24 cellular contexts compared by ENCODE assay signal in the genomic region with DNA sequence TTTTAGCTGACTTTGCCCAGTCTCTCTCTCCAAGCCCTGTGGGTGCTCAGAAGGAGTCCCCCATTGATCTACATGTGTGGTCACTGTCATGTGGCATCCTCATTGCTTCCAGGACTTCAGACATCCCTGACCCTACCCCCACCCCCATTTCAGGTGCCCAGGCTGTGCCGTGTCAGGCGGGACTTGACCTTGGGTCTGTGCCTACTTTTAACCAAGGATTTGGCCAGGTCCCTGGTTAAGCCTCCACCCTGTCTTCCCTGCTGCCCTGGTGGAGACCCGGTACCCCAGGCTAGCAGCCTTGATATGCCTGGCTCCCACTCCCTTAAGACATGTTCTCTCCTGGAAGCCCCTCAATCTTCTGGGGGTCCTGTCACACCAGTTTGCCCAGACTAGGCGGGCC. TPM values are rescaled to one million over a fixed set of nuclear protein-coding genes. Genes with fewer than 3 reads are reported as not detected.
"Had no signal": no experiment of that assay in that cellular context is flagged by ENCODE, and none has a peak within 500 bp of the region (broad histone marks: within the 10 kb centered on the region; RNA-seq: fewer than 3 reads in every experiment).

No MANE protein-coding gene starts in this region.

- DNase-seq: activated CD4-positive, alpha-beta memory T cell treated with anti-CD3 and anti-CD28 coated beads for 36 hours; activated CD4-positive, alpha-beta T cell treated with anti-CD3 and anti-CD28 coated beads for 48 hours; activated CD4-positive, CD25-positive, alpha-beta regulatory T cell treated with anti-CD3 and anti-CD28 coated beads, Interleukin-2, amount 50 U/mL, for 72 hours; activated effector memory CD4-positive, alpha-beta T cell treated with anti-CD3 and anti-CD28 coated beads, Interleukin-2, amount 50 U/mL, for 16 hours; activated naive CD4-positive, alpha-beta T cell treated with Interleukin-2 at 50 U/mL for 16 hours; activated naive CD8-positive, alpha-beta T cell treated with anti-CD3 and anti-CD28 coated beads, Interleukin-2, amount 50 U/mL, for 24 hours; activated T-cell treated with anti-CD3 and anti-CD28 coated beads, Interleukin-2, amount 50 U/mL, for 4 hours; amniotic stem cell; body of pancreas; Kasumi-1; NCI-H1105 treated with DMSO at 0.1 percent for 48 hours; NCI-H1436 treated with DMSO at 0.1 percent for 48 hours; NCI-H187; NCI-H2081; NCI-H446; NCI-H524; SIG-M5; T-helper 17 cell; T-helper 9 cell had no signal

- H3K9me3 ChIP-seq: ascending aorta, body of pancreas had no signal

- H3K4me3 Mint-ChIP-seq: activated CD4-positive, alpha-beta memory T cell treated with anti-CD3 and anti-CD28 coated beads for 36 hours; activated naive CD8-positive, alpha-beta T cell treated with anti-CD3 and anti-CD28 coated beads, Interleukin-2, amount 50 U/mL, for 24 hours; activated T-cell treated with anti-CD3 and anti-CD28 coated beads, Interleukin-2, amount 50 U/mL, for 4 hours; T-helper 17 cell; WTC11 had no signal

- H3K4me1 Mint-ChIP-seq: WTC11 had no signal

- H3K27me3 ChIP-seq: ascending aorta, body of pancreas had no signal

- ATAC-seq: activated naive CD4-positive, alpha-beta T cell treated with anti-CD3 and anti-CD28 coated beads, Interleukin-2, amount 50 U/mL, for 72 hours; activated naive CD8-positive, alpha-beta T cell treated with anti-CD3 and anti-CD28 coated beads, Interleukin-2, amount 50 U/mL, for 24 hours; activated T-cell treated with anti-CD3 and anti-CD28 coated beads, Interleukin-2, amount 50 U/mL, for 4 hours; body of pancreas; K562; T-helper 17 cell; WTC11 had no signal

- H3K36me3 Mint-ChIP-seq: activated CD4-positive, alpha-beta memory T cell treated with anti-CD3 and anti-CD28 coated beads for 36 hours; activated naive CD4-positive, alpha-beta T cell treated with anti-CD3 and anti-CD28 coated beads, Interleukin-2, amount 50 U/mL, for 72 hours; WTC11 had no signal

- H3K27me3 Mint-ChIP-seq: activated CD4-positive, alpha-beta memory T cell treated with anti-CD3 and anti-CD28 coated beads for 36 hours; activated naive CD8-positive, alpha-beta T cell treated with anti-CD3 and anti-CD28 coated beads, Interleukin-2, amount 50 U/mL, for 24 hours; T-helper 17 cell had no signal

- H3K27ac ChIP-seq: ascending aorta, body of pancreas had no signal

- H3K4me3 ChIP-seq: ascending aorta, body of pancreas, K562 had no signal

- H3K9me3 Mint-ChIP-seq: activated CD4-positive, alpha-beta memory T cell treated with anti-CD3 and anti-CD28 coated beads for 36 hours; activated naive CD4-positive, alpha-beta T cell treated with anti-CD3 and anti-CD28 coated beads, Interleukin-2, amount 50 U/mL, for 72 hours; activated naive CD8-positive, alpha-beta T cell treated with anti-CD3 and anti-CD28 coated beads, Interleukin-2, amount 50 U/mL, for 24 hours; activated T-cell treated with anti-CD3 and anti-CD28 coated beads, Interleukin-2, amount 50 U/mL, for 4 hours had no signal

- H3K27ac Mint-ChIP-seq: activated CD4-positive, alpha-beta memory T cell treated with anti-CD3 and anti-CD28 coated beads for 36 hours; activated naive CD4-positive, alpha-beta T cell treated with anti-CD3 and anti-CD28 coated beads, Interleukin-2, amount 50 U/mL, for 72 hours; activated naive CD8-positive, alpha-beta T cell treated with anti-CD3 and anti-CD28 coated beads, Interleukin-2, amount 50 U/mL, for 24 hours; T-helper 17 cell; WTC11 had no signal

RNA-seq across cellular contexts. Expression of gene PRF1, which starts 31.3 kb away (rescaled TPM):
- total RNA-seq: RPMI7951 had no signal
